Comparison of ENCODE assay signal across 19 cellular contexts in genomic region chr2:38797276-38797675, GRCh38. TPM values are rescaled to one million over a fixed set of nuclear protein-coding genes. Genes with fewer than 3 reads are reported as not detected.
DNase-seq lines count a peak whose midpoint lies in the region; TF ChIP-seq lines count a peak whose summit lies in the region.
"Had no signal": no experiment of that assay in that cellular context is flagged by ENCODE, and none has a peak within 500 bp of the region (broad histone marks: within the 10 kb centered on the region; RNA-seq: fewer than 3 reads in every experiment).

No MANE protein-coding gene starts in this region.

- TF ChIP-seq CTCF in astrocyte of the spinal cord (IDR thresholded peaks at IDR 0.05; ENCODE audit: low read depth, low read length) = no peak

- peak; percentile 92 for DNase-seq in ACHN
- DNase-seq in astrocyte of the spinal cord (ENCODE audit: low read depth, low spot score) = peak; percentile 33
- DNase-seq in GM19238 (ENCODE audit: insufficient read length, low spot score) = no peak
- no peak for DNase-seq in hepatic stellate cell (ENCODE audit: low spot score)
- no peak for DNase-seq in activated CD8-positive, alpha-beta memory T cell treated with anti-CD3 and anti-CD28 coated beads for 24 hours
- DNase-seq in cerebellar nuclear complex (lab: John Stamatoyannopoulos, UW) = no peak
- DNase-seq: activated naive CD8-positive, alpha-beta T cell treated with anti-CD3 and anti-CD28 coated beads, Interleukin-2, amount 10 ng/mL, durations not matched to agents 7 days and 5 days; CD4-positive, alpha-beta T cell; DMS79; head of caudate nucleus; immature natural killer cell; naive thymus-derived CD4-positive, alpha-beta T cell; NCI-H1436; SIG-M5; testis had no signal

- peak overlapping the region; percentile 76 for H3K27ac ChIP-seq in mesodermal cell (ENCODE audit: low read depth, low read length, severe bottlenecking)
- H3K27ac ChIP-seq: esophagus muscularis mucosa, testis had no signal

- H3K4me3 ChIP-seq in astrocyte of the spinal cord (ENCODE audit: low read depth, low read length) (no peak overlapping the region), mesodermal cell (ENCODE audit: extremely low read depth, insufficient read depth, low read length, poor library complexity, severe bottlenecking) (no peak overlapping the region)
- H3K4me3 ChIP-seq: esophagus muscularis mucosa, lung, testis had no signal

- no peak for TF ChIP-seq RAD21 in Ishikawa (IDR thresholded peaks at IDR 0.05; ENCODE audit: low read depth)

- H3K9me3 ChIP-seq in mesodermal cell (ENCODE audit: control insufficient read depth, low read length) = no peaks in the 10 kb centered on the region
- H3K9me3 ChIP-seq: esophagus muscularis mucosa, testis had no signal

- in situ Hi-C loops in ACHN (cut with HindIII; ENCODE audit: low pct_ligation_motif_present, low pct_unique_long_range_greater_than_20kb, low sequenced_read_pairs) = no loop called here
- in situ Hi-C loops in astrocyte of the spinal cord (cut with HindIII; ENCODE audit: low sequenced_read_pairs) = no loop called here

- TF ChIP-seq EP300 in Ishikawa (IDR thresholded peaks at IDR 0.05; ENCODE audit: borderline replicate concordance) = no peak

- peaks cover 4% of the 10 kb centered on the region for H3K4me1 ChIP-seq in mesodermal cell (ENCODE audit: control insufficient read depth, insufficient read depth, low read length, poor library complexity, severe bottlenecking)
- H3K4me1 ChIP-seq: esophagus muscularis mucosa, testis had no signal

- peaks cover 10% of the 10 kb centered on the region for H3K36me3 ChIP-seq in mesodermal cell (ENCODE audit: control insufficient read depth, insufficient read depth, low read length)

- 97 to 100% methylated on average over 2 to 5 of the region's 10 CpGs for WGBS in mesodermal cell (ENCODE audit: insufficient coverage in 2 of 2), 2 experiments

TF ChIP-seq in Ishikawa, 13 proteins besides CTCF, POLR2A, EP300 and RAD21:
- no peak for TF ChIP-seq REST (IDR thresholded peaks at IDR 0.05; ENCODE audit: low read depth)
- TF ChIP-seq TEAD4 (IDR thresholded peaks at IDR 0.05) = peak; percentile 78
TF ChIP-seq in Ishikawa: peak in this region for 1.

RNA-seq across cellular contexts. Expression of gene GEMIN6, which starts 19.3 kb away (rescaled TPM):
- polyA plus RNA-seq in mesodermal cell (2013, experiment 1 of 2) = 7.9 TPM
- 10.5 TPM for polyA plus RNA-seq in mesodermal cell (2013, experiment 2 of 2)

RNA-seq across cellular contexts. Expression of gene SRSF7, which starts 46.1 kb away (rescaled TPM):
- polyA plus RNA-seq in mesodermal cell (2013, experiment 1 of 2) = 198 TPM
- polyA plus RNA-seq in mesodermal cell (2013, experiment 2 of 2) = 211 TPM

Comparison
In these comparisons a context has a peak if more than half of its experiments do, and no peak if none do; other contexts are left out.
1. DNase-seq: peak in ACHN (single experiment) and astrocyte of the spinal cord (single experiment); none in GM19238 (single experiment), hepatic stellate cell (single experiment), activated CD8-positive, alpha-beta memory T cell treated with anti-CD3 and anti-CD28 coated beads for 24 hours (single experiment) and cerebellar nuclear complex (0 of 2).